In genomic region chr10:121167534-121168243, GRCh38 we compare ENCODE assay signal across 23 cellular contexts.
DNase-seq lines count a peak whose midpoint lies in the region; ATAC-seq, FAIRE-seq and TF ChIP-seq lines count a peak whose summit lies in the region.
"Had no signal": no experiment of that assay in that cellular context is flagged by ENCODE, and none has a peak within 500 bp of the region (broad histone marks: within the 10 kb centered on the region; RNA-seq: fewer than 3 reads in every experiment).

No MANE protein-coding gene starts in this region.

- peak; percentile 68 for DNase-seq in DMS153 treated with DMSO at 0.1 percent for 48 hours (lab: John Stamatoyannopoulos, UW; ENCODE audit: unreplicated experiment)
- peak; percentile 13 for DNase-seq in LHCN-M2 (ENCODE audit: low read depth)
- peak; percentile 84 for DNase-seq in NCI-H748 (lab: John Stamatoyannopoulos, UW; ENCODE audit: unreplicated experiment)
- DNase-seq in left colon, result peak in 1 of 2 donors; percentile 19
- DNase-seq in GM12892 (ENCODE audit: insufficient read length), result no peak
- no peak for DNase-seq in stimulated activated naive CD4-positive, alpha-beta T cell treated with Interleukin-2 at 50 U/mL for 16 hours (lab: John Stamatoyannopoulos, UW)
- DNase-seq in dorsolateral prefrontal cortex, result no peak
- DNase-seq: activated CD8-positive, alpha-beta memory T cell treated with anti-CD3 and anti-CD28 coated beads, Interleukin-2, amount 50 U/mL, for 48 hours; activated CD8-positive, alpha-beta T cell treated with anti-CD3 and anti-CD28 coated beads for 36 hours; activated naive CD4-positive, alpha-beta T cell treated with anti-CD3 and anti-CD28 coated beads for 36 hours; adrenal gland; cerebellar nuclear complex; gastrocnemius medialis; H7; Karpas-422; left cardiac atrium; NCI-H1930; nephron progenitor cell; SIG-M5; stimulated activated CD4-positive, alpha-beta T cell treated with anti-CD3 and anti-CD28 coated beads, Interleukin-4, amount 100 ng/mL, for 24 hours had no signal

- intact Hi-C loops in left colon (cut with DNase I, micrococcal nuclease), result no loop called here
- intact Hi-C loops in dorsolateral prefrontal cortex (cut with DNase I), result loop anchor here in 1 of 2 donors (10.0 kb wide), 1 partner anchor 437 kb away; no protein-coding TSS in a partner anchor

- H3K27ac ChIP-seq in dorsolateral prefrontal cortex, result no peak overlapping the region
- H3K27ac ChIP-seq: adrenal gland, BLaER1, gastrocnemius medialis, tibial nerve had no signal

- no peak for TF ChIP-seq POLR2A in GM12892 (IDR thresholded peaks at IDR 0.05; ENCODE audit: low read depth, low read length)

- H3K27me3 ChIP-seq in dorsolateral prefrontal cortex, result no peaks in the 10 kb centered on the region
- H3K27me3 ChIP-seq: adrenal gland, BLaER1, gastrocnemius medialis, tibial nerve had no signal

- no peak for TF ChIP-seq CTCF in dorsolateral prefrontal cortex (IDR thresholded peaks at IDR 0.05 in 54 of 56, conservative IDR thresholded peaks at IDR 0.05 in 2 of 56; ENCODE audit: low read depth in 1 of 56, partially characterized antibody in 56 of 56)

- FAIRE-seq in GM12892 (lab: Jason Lieb, UNC), result no peak
- FAIRE-seq: RCC 7860 had no signal

- peak; percentile 86 for ATAC-seq in left colon
- ATAC-seq: activated CD8-positive, alpha-beta T cell treated with anti-CD3 and anti-CD28 coated beads for 36 hours; gastrocnemius medialis had no signal

- H3K4me3 ChIP-seq in dorsolateral prefrontal cortex, result no peak overlapping the region
- H3K4me3 ChIP-seq: adrenal gland, BLaER1, gastrocnemius medialis, tibial nerve had no signal

Comparison
In these comparisons a context has a peak if more than half of its experiments do, and no peak if none do; other contexts are left out.
1. DNase-seq: peak in DMS153 treated with DMSO at 0.1 percent for 48 hours (single experiment), LHCN-M2 (single experiment) and NCI-H748 (single experiment); none in GM12892 (single experiment), stimulated activated naive CD4-positive, alpha-beta T cell treated with Interleukin-2 at 50 U/mL for 16 hours (single experiment) and dorsolateral prefrontal cortex (0 of 10).